Comparison of ENCODE assay signal across 1 cellular context in the genomic region with DNA sequence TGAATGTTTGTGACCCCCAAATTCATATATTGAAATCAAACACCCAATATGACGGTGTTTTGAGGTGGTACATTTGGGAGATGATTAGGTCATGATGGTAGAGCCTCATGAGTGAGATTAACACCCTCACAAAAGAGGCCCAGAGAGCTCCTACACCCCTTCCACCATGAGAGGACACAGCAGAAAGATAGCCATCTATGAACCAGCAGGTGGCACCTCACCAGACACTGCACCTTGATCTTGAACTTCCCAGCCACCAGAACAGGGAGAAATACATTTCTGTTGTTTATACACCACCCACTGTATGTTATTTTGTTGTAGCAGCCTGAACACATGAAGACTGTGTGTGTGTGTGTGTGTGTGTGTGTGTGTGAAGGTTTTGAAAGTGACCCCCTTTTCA.
TF ChIP-seq lines count a peak whose summit lies in the region.

No MANE protein-coding gene starts in this region.

TF ChIP-seq in HCT116, 20 proteins besides CTCF, POLR2A, EP300 and RAD21:
- TF ChIP-seq SIN3A (IDR thresholded peaks at IDR 0.05; ENCODE audit: low read depth) (no peak), TCF7L2 (IDR thresholded peaks at IDR 0.05; ENCODE audit: borderline replicate concordance, extremely low read depth, insufficient read depth, insufficient read length) (no peak), POLR2AphosphoS5 (IDR thresholded peaks at IDR 0.05; ENCODE audit: low read depth, low read length) (no peak), EZH2phosphoT487 (IDR thresholded peaks at IDR 0.05; ENCODE audit: borderline replicate concordance) (no peak), SP1 (IDR thresholded peaks at IDR 0.05; ENCODE audit: low read depth) (no peak), SRF (IDR thresholded peaks at IDR 0.05; ENCODE audit: low read depth) (no peak), YY1 (IDR thresholded peaks at IDR 0.05; ENCODE audit: extremely low read depth, insufficient replicate concordance, low read depth, low read length) (no peak), ELF1 (IDR thresholded peaks at IDR 0.05; ENCODE audit: borderline replicate concordance, low read depth) (no peak), CBX3 (IDR thresholded peaks at IDR 0.05; ENCODE audit: low read depth) (no peak), ZFX (IDR thresholded peaks at IDR 0.05) (no peak), EGR1 (IDR thresholded peaks at IDR 0.05; ENCODE audit: low read depth) (no peak), FOSL1 (IDR thresholded peaks at IDR 0.05; ENCODE audit: low read depth) (no peak), JUND (IDR thresholded peaks at IDR 0.05) (no peak)
- TF ChIP-seq, protein P1, sequence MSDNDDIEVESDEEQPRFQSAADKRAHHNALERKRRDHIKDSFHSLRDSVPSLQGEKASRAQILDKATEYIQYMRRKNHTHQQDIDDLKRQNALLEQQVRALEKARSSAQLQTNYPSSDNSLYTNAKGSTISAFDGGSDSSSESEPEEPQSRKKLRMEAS (IDR thresholded peaks at IDR 0.05), result no peak
- TF ChIP-seq, protein P2, sequence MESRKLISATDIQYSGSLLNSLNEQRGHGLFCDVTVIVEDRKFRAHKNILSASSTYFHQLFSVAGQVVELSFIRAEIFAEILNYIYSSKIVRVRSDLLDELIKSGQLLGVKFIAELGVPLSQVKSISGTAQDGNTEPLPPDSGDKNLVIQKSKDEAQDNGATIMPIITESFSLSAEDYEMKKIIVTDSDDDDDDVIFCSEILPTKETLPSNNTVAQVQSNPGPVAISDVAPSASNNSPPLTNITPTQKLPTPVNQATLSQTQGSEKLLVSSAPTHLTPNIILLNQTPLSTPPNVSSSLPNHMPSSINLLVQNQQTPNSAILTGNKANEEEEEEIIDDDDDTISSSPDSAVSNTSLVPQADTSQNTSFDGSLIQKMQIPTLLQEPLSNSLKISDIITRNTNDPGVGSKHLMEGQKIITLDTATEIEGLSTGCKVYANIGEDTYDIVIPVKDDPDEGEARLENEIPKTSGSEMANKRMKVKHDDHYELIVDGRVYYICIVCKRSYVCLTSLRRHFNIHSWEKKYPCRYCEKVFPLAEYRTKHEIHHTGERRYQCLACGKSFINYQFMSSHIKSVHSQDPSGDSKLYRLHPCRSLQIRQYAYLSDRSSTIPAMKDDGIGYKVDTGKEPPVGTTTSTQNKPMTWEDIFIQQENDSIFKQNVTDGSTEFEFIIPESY (IDR thresholded peaks at IDR 0.05; ENCODE audit: extremely low read depth, insufficient replicate concordance, low read length), result no peak
- TF ChIP-seq, protein P3, sequence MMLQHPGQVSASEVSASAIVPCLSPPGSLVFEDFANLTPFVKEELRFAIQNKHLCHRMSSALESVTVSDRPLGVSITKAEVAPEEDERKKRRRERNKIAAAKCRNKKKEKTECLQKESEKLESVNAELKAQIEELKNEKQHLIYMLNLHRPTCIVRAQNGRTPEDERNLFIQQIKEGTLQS (IDR thresholded peaks at IDR 0.05), result no peak
